ENCODE assay signal across 2 cellular contexts in the genomic region with DNA sequence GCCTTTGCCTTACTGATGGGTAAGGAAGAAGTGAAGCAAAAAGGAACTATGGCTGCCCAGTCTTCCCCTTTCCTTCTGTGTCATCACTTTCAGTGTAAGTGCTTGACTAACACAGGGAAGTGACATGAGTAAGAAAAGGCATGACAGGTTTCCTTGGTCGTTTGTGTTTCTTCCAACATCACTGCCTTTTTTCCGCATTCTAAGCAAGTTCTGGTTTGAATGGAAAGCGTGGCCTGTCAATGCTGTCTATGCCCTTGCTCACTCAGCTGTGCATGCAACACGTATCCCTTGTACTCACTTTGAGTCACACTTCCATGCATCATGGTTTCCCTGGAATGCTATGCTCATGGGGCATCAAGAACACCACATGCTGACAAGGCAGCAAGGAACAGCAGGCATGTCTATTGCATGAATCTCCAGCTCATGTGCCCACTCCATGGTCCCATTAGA.
TF ChIP-seq lines count a peak whose summit lies in the region.

No MANE protein-coding gene starts in this region.

TF ChIP-seq in liver, 16 proteins besides CTCF, POLR2A, EP300 and RAD21 (continued from another document):
- TF ChIP-seq, protein P1, sequence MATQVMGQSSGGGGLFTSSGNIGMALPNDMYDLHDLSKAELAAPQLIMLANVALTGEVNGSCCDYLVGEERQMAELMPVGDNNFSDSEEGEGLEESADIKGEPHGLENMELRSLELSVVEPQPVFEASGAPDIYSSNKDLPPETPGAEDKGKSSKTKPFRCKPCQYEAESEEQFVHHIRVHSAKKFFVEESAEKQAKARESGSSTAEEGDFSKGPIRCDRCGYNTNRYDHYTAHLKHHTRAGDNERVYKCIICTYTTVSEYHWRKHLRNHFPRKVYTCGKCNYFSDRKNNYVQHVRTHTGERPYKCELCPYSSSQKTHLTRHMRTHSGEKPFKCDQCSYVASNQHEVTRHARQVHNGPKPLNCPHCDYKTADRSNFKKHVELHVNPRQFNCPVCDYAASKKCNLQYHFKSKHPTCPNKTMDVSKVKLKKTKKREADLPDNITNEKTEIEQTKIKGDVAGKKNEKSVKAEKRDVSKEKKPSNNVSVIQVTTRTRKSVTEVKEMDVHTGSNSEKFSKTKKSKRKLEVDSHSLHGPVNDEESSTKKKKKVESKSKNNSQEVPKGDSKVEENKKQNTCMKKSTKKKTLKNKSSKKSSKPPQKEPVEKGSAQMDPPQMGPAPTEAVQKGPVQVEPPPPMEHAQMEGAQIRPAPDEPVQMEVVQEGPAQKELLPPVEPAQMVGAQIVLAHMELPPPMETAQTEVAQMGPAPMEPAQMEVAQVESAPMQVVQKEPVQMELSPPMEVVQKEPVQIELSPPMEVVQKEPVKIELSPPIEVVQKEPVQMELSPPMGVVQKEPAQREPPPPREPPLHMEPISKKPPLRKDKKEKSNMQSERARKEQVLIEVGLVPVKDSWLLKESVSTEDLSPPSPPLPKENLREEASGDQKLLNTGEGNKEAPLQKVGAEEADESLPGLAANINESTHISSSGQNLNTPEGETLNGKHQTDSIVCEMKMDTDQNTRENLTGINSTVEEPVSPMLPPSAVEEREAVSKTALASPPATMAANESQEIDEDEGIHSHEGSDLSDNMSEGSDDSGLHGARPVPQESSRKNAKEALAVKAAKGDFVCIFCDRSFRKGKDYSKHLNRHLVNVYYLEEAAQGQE (IDR thresholded peaks at IDR 0.05) = no peak
- no peak for TF ChIP-seq NR2F2 (IDR thresholded peaks at IDR 0.05)
- no peak for TF ChIP-seq SP1 (IDR thresholded peaks at IDR 0.05)
- no peak for TF ChIP-seq RXRA (IDR thresholded peaks at IDR 0.05)
- TF ChIP-seq, protein P2, sequence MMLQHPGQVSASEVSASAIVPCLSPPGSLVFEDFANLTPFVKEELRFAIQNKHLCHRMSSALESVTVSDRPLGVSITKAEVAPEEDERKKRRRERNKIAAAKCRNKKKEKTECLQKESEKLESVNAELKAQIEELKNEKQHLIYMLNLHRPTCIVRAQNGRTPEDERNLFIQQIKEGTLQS (IDR thresholded peaks at IDR 0.05) = no peak
- no peak for TF ChIP-seq FOXA1 (IDR thresholded peaks at IDR 0.05)
- no peak for TF ChIP-seq JUND (IDR thresholded peaks at IDR 0.05)
- TF ChIP-seq FOXA2 (IDR thresholded peaks at IDR 0.05) = no peak
- no peak for TF ChIP-seq HNF4G (IDR thresholded peaks at IDR 0.05)
- TF ChIP-seq, protein P3, sequence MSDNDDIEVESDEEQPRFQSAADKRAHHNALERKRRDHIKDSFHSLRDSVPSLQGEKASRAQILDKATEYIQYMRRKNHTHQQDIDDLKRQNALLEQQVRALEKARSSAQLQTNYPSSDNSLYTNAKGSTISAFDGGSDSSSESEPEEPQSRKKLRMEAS (IDR thresholded peaks at IDR 0.05) = peak; percentile 34

TF ChIP-seq in HepG2, 621 proteins besides CTCF, POLR2A, EP300 and RAD21 (continued from another document):
- TF ChIP-seq, protein P4, sequence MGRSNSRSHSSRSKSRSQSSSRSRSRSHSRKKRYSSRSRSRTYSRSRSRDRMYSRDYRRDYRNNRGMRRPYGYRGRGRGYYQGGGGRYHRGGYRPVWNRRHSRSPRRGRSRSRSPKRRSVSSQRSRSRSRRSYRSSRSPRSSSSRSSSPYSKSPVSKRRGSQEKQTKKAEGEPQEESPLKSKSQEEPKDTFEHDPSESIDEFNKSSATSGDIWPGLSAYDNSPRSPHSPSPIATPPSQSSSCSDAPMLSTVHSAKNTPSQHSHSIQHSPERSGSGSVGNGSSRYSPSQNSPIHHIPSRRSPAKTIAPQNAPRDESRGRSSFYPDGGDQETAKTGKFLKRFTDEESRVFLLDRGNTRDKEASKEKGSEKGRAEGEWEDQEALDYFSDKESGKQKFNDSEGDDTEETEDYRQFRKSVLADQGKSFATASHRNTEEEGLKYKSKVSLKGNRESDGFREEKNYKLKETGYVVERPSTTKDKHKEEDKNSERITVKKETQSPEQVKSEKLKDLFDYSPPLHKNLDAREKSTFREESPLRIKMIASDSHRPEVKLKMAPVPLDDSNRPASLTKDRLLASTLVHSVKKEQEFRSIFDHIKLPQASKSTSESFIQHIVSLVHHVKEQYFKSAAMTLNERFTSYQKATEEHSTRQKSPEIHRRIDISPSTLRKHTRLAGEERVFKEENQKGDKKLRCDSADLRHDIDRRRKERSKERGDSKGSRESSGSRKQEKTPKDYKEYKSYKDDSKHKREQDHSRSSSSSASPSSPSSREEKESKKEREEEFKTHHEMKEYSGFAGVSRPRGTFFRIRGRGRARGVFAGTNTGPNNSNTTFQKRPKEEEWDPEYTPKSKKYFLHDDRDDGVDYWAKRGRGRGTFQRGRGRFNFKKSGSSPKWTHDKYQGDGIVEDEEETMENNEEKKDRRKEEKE (IDR thresholded peaks at IDR 0.05) = no peak
- TF ChIP-seq, protein P5, sequence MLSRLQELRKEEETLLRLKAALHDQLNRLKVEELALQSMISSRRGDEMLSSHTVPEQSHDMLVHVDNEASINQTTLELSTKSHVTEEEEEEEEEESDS (CRISPR knock-in tag; IDR thresholded peaks at IDR 0.05; ENCODE audit: borderline replicate concordance) = no peak
- TF ChIP-seq ZNF234 (CRISPR knock-in tag; conservative IDR thresholded peaks at IDR 0.05) (no peak), SOX6 (IDR thresholded peaks at IDR 0.05) (no peak), SOX6 (CRISPR knock-in tag; IDR thresholded peaks at IDR 0.05) (no peak), ZNF703 (CRISPR knock-in tag; IDR thresholded peaks at IDR 0.05; ENCODE audit: borderline replicate concordance) (no peak)
